In genomic region chr3:160754855-160755747, GRCh38 we compare ENCODE assay signal across 8 cellular contexts. TPM values are rescaled to one million over a fixed set of nuclear protein-coding genes. Genes with fewer than 3 reads are reported as not detected.
A peak's percentile ranks its signal among the peaks of the same experiment; 100 is the strongest.
DNase-seq lines count a peak whose midpoint lies in the region; ATAC-seq and TF ChIP-seq lines count a peak whose summit lies in the region.

No MANE protein-coding gene starts in this region.

- H3K4me3 ChIP-seq in kidney epithelial cell (ENCODE audit: low read depth, low read length): peak overlapping the region; percentile 54

- DNase-seq in Ammon's horn (ENCODE audit: low spot score): peak; percentile 96
- DNase-seq in NCI-H446 (lab: John Stamatoyannopoulos, UW): peak; percentile 74 to 96
- DNase-seq in activated CD4-positive, alpha-beta T cell treated with anti-CD3 and anti-CD28 coated beads for 1 hour: peak; percentile 86
- peak; percentile 58 to 73 for DNase-seq in cerebellar nuclear complex (lab: John Stamatoyannopoulos, UW)
- DNase-seq in kidney epithelial cell (ENCODE audit: low read depth): peak; percentile 68
- DNase-seq in stimulated activated CD4-positive, alpha-beta T cell treated with anti-CD3 and anti-CD28 coated beads, Interleukin-15, amount 100 ng/mL, for 1 hour (ENCODE audit: low read depth in 1 of 2, low spot score in 1 of 2): peak; percentile 80 to 91

- TF ChIP-seq POLR2A in GM19193 (IDR thresholded peaks at IDR 0.05; ENCODE audit: extremely low read depth, insufficient read depth, insufficient read length): peak; percentile 60

- no peak for TF ChIP-seq CTCF in kidney epithelial cell (IDR thresholded peaks at IDR 0.05; ENCODE audit: insufficient read depth, low read length, poor library complexity, severe bottlenecking)

- H3K27me3 ChIP-seq in kidney epithelial cell (ENCODE audit: control insufficient read depth, insufficient read depth, low read length): peaks cover 11% of the 10 kb centered on the region

- H3K36me3 ChIP-seq in kidney epithelial cell (ENCODE audit: control insufficient read depth, insufficient read depth, low read length): no peaks in the 10 kb centered on the region

- ATAC-seq in HG03378 (IDR thresholded peaks at IDR 0.05; ENCODE audit: unreplicated experiment): peak; percentile 84

RNA-seq across cellular contexts. Expression of gene PPM1L, which starts 0.9 kb away (rescaled TPM):
- 11.1 and 12.0 TPM in 2 replicates for total RNA-seq in kidney epithelial cell

Comparison
In these comparisons a context has a peak if more than half of its experiments do, and no peak if none do; other contexts are left out.
1. Peak in every context shown above with its lines: DNase-seq, ATAC-seq and H3K4me3 ChIP-seq.